ENCODE assay signal across 26 cellular contexts in the genomic region with DNA sequence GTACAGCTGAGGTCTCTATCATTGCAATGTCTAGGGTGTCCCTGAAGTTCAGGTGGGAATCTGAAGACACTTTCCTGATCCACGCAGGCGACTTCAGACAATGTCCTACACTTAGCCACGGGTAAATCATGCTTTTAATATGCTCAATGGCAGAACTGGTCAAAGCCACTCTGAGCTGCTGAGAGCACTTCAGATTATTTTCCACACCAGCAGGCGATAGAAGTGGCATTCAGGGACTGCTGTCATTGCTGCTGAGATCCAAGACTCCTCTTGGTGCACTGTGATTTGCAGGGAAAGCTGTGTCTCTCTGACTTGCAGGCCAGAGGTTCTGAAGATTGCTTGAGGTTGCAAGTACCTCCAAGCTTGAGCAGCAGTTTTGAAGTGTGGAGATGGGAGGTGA. TPM values are rescaled to one million over a fixed set of nuclear protein-coding genes. Genes with fewer than 3 reads are reported as not detected.
DNase-seq lines count a peak whose midpoint lies in the region; ATAC-seq and TF ChIP-seq lines count a peak whose summit lies in the region.
"Had no signal": no experiment of that assay in that cellular context is flagged by ENCODE, and none has a peak within 500 bp of the region (broad histone marks: within the 10 kb centered on the region; RNA-seq: fewer than 3 reads in every experiment).

No MANE protein-coding gene starts in this region.

- peaks cover 0 to 19% of the 10 kb centered on the region in 2 donors for H3K4me1 ChIP-seq in right atrium auricular region
- H3K4me1 ChIP-seq in thyroid gland, result peaks cover 0 to 13% of the 10 kb centered on the region in 2 donors
- H3K4me1 ChIP-seq: BE2C had no signal

- no peak for TF ChIP-seq POLR2A in thyroid gland (IDR thresholded peaks at IDR 0.05)

- TF ChIP-seq CTCF in right atrium auricular region (IDR thresholded peaks at IDR 0.05) (no peak), thyroid gland (IDR thresholded peaks at IDR 0.05) (no peak)

- no peak overlapping the region for H3K27ac ChIP-seq in right atrium auricular region
- H3K27ac ChIP-seq in thyroid gland, result no peak overlapping the region
- H3K27ac ChIP-seq: 22Rv1 had no signal

- H3K27me3 ChIP-seq in right atrium auricular region (peaks cover 5 to 14% of the 10 kb centered on the region in 2 donors), thyroid gland (no peaks in the 10 kb centered on the region)
- H3K27me3 ChIP-seq: BE2C had no signal

- H3K36me3 ChIP-seq in right atrium auricular region (no peaks in the 10 kb centered on the region), thyroid gland (no peaks in the 10 kb centered on the region)
- H3K36me3 ChIP-seq: BE2C had no signal

- intact Hi-C loops in Right ventricle myocardium superior (cut with DNase I), result no loop called here
- intact Hi-C loops in left cardiac atrium (cut with DNase I), result no loop called here
- intact Hi-C loops in thyroid gland (cut with DNase I), result loop anchor here (10.0 kb wide), 1 partner anchor 337 kb away; no protein-coding TSS in a partner anchor

- H3K4me3 ChIP-seq in right atrium auricular region, result no peak overlapping the region
- no peak overlapping the region for H3K4me3 ChIP-seq in thyroid gland (replicated peaks in 1 of 3)
- H3K4me3 ChIP-seq: GM12878, GM23338, K562 had no signal

- DNase-seq in DMS79 treated with DMSO at 0.1 percent for 48 hours (lab: John Stamatoyannopoulos, UW), result peak; percentile 5
- DNase-seq in DMS79 (lab: John Stamatoyannopoulos, UW), result no peak
- no peak for DNase-seq in Right ventricle myocardium superior
- DNase-seq in right atrium auricular region (ENCODE audit: low spot score), result no peak
- DNase-seq in left cardiac atrium, result no peak
- peak; percentile 45 to 52 for DNase-seq in thyroid gland
- DNase-seq in AG08396 (ENCODE audit: low spot score), result no peak
- DNase-seq: BE2C; CD4-positive, CD25-positive, alpha-beta regulatory T cell; EL; GDM1; H9; NCI-H1105 treated with DMSO at 0.1 percent for 48 hours; NCI-H1694; NCI-H446; NCI-H526 treated with DMSO at 0.1 percent for 48 hours; SK-N-SH; SW 1271 had no signal

- ATAC-seq in Right ventricle myocardium superior (ENCODE audit: poor library complexity) (peak; percentile 92), left cardiac atrium (peak; percentile 54 to 78), HG03521 (IDR thresholded peaks at IDR 0.05; ENCODE audit: unreplicated experiment) (no peak)
- ATAC-seq: GM12878, GM23338, K562, Panc1 had no signal

- H3K9me3 ChIP-seq in right atrium auricular region, result no peaks in the 10 kb centered on the region
- no peaks in the 10 kb centered on the region for H3K9me3 ChIP-seq in thyroid gland
- H3K9me3 ChIP-seq: BE2C, SK-N-SH had no signal

- WGBS in thyroid gland, 2 donors, result 43 to 45% methylated on average over 4 of the region's 4 CpGs

RNA-seq across cellular contexts. Expression of a gene that starts 3.1 kb away (rescaled TPM):
- total RNA-seq in Right ventricle myocardium superior (not detected), right atrium auricular region (not detected), left cardiac atrium (not detected), thyroid gland (not detected)
- total RNA-seq: CD4-positive, CD25-positive, alpha-beta regulatory T cell; GM12878; GM23338; H9; K562; MCF 10A; OCI-LY7 had no signal

RNA-seq across cellular contexts. Expression of a gene that starts 17.4 kb away (rescaled TPM):
- 11.8 TPM for total RNA-seq in Right ventricle myocardium superior
- total RNA-seq in right atrium auricular region, result 10 to 100 TPM; 37.0 to 96.7 TPM
- 10 to 100 TPM; 20.6 to 50.5 TPM for total RNA-seq in left cardiac atrium
- total RNA-seq in thyroid gland, result 10 to 100 TPM; 30.4 to 78.5 (median 72.2) TPM
- total RNA-seq: CD4-positive, CD25-positive, alpha-beta regulatory T cell; GM12878; OCI-LY7 had no signal

RNA-seq across cellular contexts. Expression of a gene that starts 54.1 kb away (rescaled TPM):
- total RNA-seq in Right ventricle myocardium superior (37.0 TPM), right atrium auricular region (10 to 100 TPM; 35.7 to 51.6 TPM), left cardiac atrium (100 to 1,000 TPM in 1 of 2 donors, 10 to 100 TPM in 1; 46.3 to 102 TPM), thyroid gland (10 to 100 TPM; 13.6 to 53.8 (median 24.0) TPM)
- total RNA-seq: GM23338, H9, MCF 10A, OCI-LY7 had no signal

Comparison
In these comparisons a context has a peak if more than half of its experiments do, and no peak if none do; other contexts are left out.
1. DNase-seq: peak in DMS79 treated with DMSO at 0.1 percent for 48 hours (single experiment) and thyroid gland (2 of 2); none in DMS79 (single experiment), Right ventricle myocardium superior (single experiment), right atrium auricular region (single experiment), left cardiac atrium (single experiment) and AG08396 (single experiment).